In genomic region chr13:101473458-101473857, GRCh38 we compare ENCODE assay signal across 15 cellular contexts. TPM values are rescaled to one million over a fixed set of nuclear protein-coding genes. Genes with fewer than 3 reads are reported as not detected.
DNase-seq lines count a peak whose midpoint lies in the region; ATAC-seq and TF ChIP-seq lines count a peak whose summit lies in the region.
"Had no signal": no experiment of that assay in that cellular context is flagged by ENCODE, and none has a peak within 500 bp of the region (broad histone marks: within the 10 kb centered on the region; RNA-seq: fewer than 3 reads in every experiment).

No MANE protein-coding gene starts in this region.

- H3K9me2 ChIP-seq in PC-9 (ENCODE audit: insufficient read depth) = no peaks in the 10 kb centered on the region

- TF ChIP-seq CTCF in MCF 10A (IDR thresholded peaks at IDR 0.05; ENCODE audit: unreplicated experiment) (no peak), breast epithelium (IDR thresholded peaks at IDR 0.05) (no peak), brain microvascular endothelial cell (IDR thresholded peaks at IDR 0.05; ENCODE audit: low read depth, low read length, missing control alignments) (no peak), upper lobe of left lung (IDR thresholded peaks at IDR 0.05) (no peak), PC-9 (conservative IDR thresholded peaks at IDR 0.05) (no peak)

- H3K27me3 ChIP-seq in breast epithelium (no peaks in the 10 kb centered on the region), brain microvascular endothelial cell (replicated peaks) (no peaks in the 10 kb centered on the region), right cardiac atrium (ENCODE audit: control insufficient read depth, insufficient read depth) (no peaks in the 10 kb centered on the region), upper lobe of left lung (no peaks in the 10 kb centered on the region), PC-9 (ENCODE audit: insufficient read depth, low read depth) (no peaks in the 10 kb centered on the region)

- DNase-seq in MCF 10A (ENCODE audit: unreplicated experiment) = peak; percentile 73
- DNase-seq in breast epithelium (ENCODE audit: low spot score in 2 of 2) = no peak
- peak; percentile 84 for DNase-seq in brain microvascular endothelial cell
- DNase-seq in right cardiac atrium = peak; percentile 47 to 84 (median 64)
- DNase-seq in upper lobe of left lung = no peak
- no peak for DNase-seq in cerebellar nuclear complex (lab: John Stamatoyannopoulos, UW)
- DNase-seq in activated CD4-positive, alpha-beta T cell treated with anti-CD3 and anti-CD28 coated beads, Interleukin-2, amount 50 U/mL, for 1 hour = no peak
- no peak for DNase-seq in PC-9
- DNase-seq: activated naive CD8-positive, alpha-beta T cell treated with anti-CD3 and anti-CD28 coated beads, Interleukin-2, amount 10 ng/mL, durations not matched to agents 7 days and 5 days; effector memory CD4-positive, alpha-beta T cell; NCI-H187 treated with DMSO at 0.1 percent for 48 hours; T1000 had no signal

- H3K79me2 ChIP-seq in PC-9 (ENCODE audit: low read depth) = peaks cover 17% of the 10 kb centered on the region; the same call in 1 of the 2 replicates

- POLR2A ChIA-PET in MCF 10A (lab: Yijun Ruan, JAX) = interaction anchor here (1.6 kb wide), 1 partner anchor 16 kb away, joined by 4 read pairs; no protein-coding TSS in a partner anchor
- POLR2A ChIA-PET in PC-9 (lab: Charles Lee; ENCODE audit: unreplicated experiment) = no interaction called here

- no TSS peak for BruUV-seq in MCF 10A (replicated peaks; lab: Mats Ljungman, UMichigan)
- no TSS peak for BruUV-seq in PC-9 (replicated peaks; lab: Mats Ljungman, UMichigan)

- CTCF ChIA-PET in MCF 10A (lab: Yijun Ruan, JAX) (interaction anchor here (0.7 to 3.0 kb wide), 9 partner anchors 11 to 930 kb away, joined by 3 to 46 read pairs (median 3); no protein-coding TSS in a partner anchor), PC-9 (lab: Charles Lee) (no interaction called here)

- no peaks in the 10 kb centered on the region for H3K27me3 Mint-ChIP-seq in MCF 10A (ENCODE audit: insufficient read depth, unreplicated experiment)

- in situ Hi-C loops in brain microvascular endothelial cell (cut with HindIII; ENCODE audit: low pct_ligation_motif_present, low sequenced_read_pairs) = no loop called here

- intact Hi-C loops in MCF 10A (cut with micrococcal nuclease) = loop anchor here (5.0 to 10.0 kb wide), 2 partner anchors 56 to 169 kb away; partner anchors contain the start of gene NALCN
- intact Hi-C loops in breast epithelium (cut with DNase I; ENCODE audit: low total_unique reads) = no loop called here
- intact Hi-C loops in right cardiac atrium (cut with DNase I) = no loop called here
- intact Hi-C loops in PC-9 (cut with micrococcal nuclease; ENCODE audit: unreplicated experiment) = no loop called here

- peak overlapping the region; percentile 63 for H3K27ac Mint-ChIP-seq in MCF 10A (ENCODE audit: low read depth, unreplicated experiment)
- H3K27ac Mint-ChIP-seq: activated naive CD8-positive, alpha-beta T cell treated with anti-CD3 and anti-CD28 coated beads, Interleukin-2, amount 10 ng/mL, durations not matched to agents 7 days and 5 days had no signal

- H3K27ac ChIP-seq in breast epithelium (peak overlapping the region in 1 of 2 donors; percentile 56), brain microvascular endothelial cell (peak overlapping the region; percentile 44), right cardiac atrium (ENCODE audit: low read length) (no peak overlapping the region), upper lobe of left lung (no peak overlapping the region), PC-9 (no peak overlapping the region)
- H3K27ac ChIP-seq: 22Rv1 had no signal

- H4K20me1 ChIP-seq in PC-9 (ENCODE audit: insufficient read depth) = no peaks in the 10 kb centered on the region

- TF ChIP-seq POLR2A in breast epithelium (IDR thresholded peaks at IDR 0.05) (no peak), upper lobe of left lung (IDR thresholded peaks at IDR 0.05) (no peak)

- H3K4me3 ChIP-seq in breast epithelium (no peak overlapping the region), brain microvascular endothelial cell (ENCODE audit: low read depth, low read length) (no peak overlapping the region), right cardiac atrium (ENCODE audit: low read length) (no peak overlapping the region), upper lobe of left lung (no peak overlapping the region), PC-9 (no peak overlapping the region)
- H3K4me3 ChIP-seq: thoracic aorta had no signal

- H3K36me3 ChIP-seq in breast epithelium (no peaks in the 10 kb centered on the region), brain microvascular endothelial cell (replicated peaks) (no peaks in the 10 kb centered on the region), upper lobe of left lung (no peaks in the 10 kb centered on the region), PC-9 (ENCODE audit: low read depth) (peaks cover 19% of the 10 kb centered on the region; the same call in 1 of the 2 replicates)
- H3K36me3 ChIP-seq: thoracic aorta had no signal

- no peak overlapping the region for H3K4me3 Mint-ChIP-seq in MCF 10A (ENCODE audit: unreplicated experiment)
- H3K4me3 Mint-ChIP-seq: activated naive CD8-positive, alpha-beta T cell treated with anti-CD3 and anti-CD28 coated beads, Interleukin-2, amount 10 ng/mL, durations not matched to agents 7 days and 5 days had no signal

- ATAC-seq in right cardiac atrium (peak; percentile 74 to 85), upper lobe of left lung (ENCODE audit: low FRiP score in 2 of 2) (peak; percentile 19 to 80)

- H2AFZ ChIP-seq in PC-9 = no peak overlapping the region

- no peak overlapping the region for H3K4me2 ChIP-seq in PC-9

- H3K4me1 ChIP-seq in breast epithelium (peaks cover 0 to 4% of the 10 kb centered on the region in 2 donors), right cardiac atrium (ENCODE audit: control insufficient read depth, insufficient read depth, low read length) (peaks cover 14% of the 10 kb centered on the region), upper lobe of left lung (no peaks in the 10 kb centered on the region), PC-9 (replicated peaks; ENCODE audit: insufficient read depth) (no peaks in the 10 kb centered on the region)

- H3K9me3 Mint-ChIP-seq in MCF 10A (ENCODE audit: unreplicated experiment) = no peaks in the 10 kb centered on the region
- H3K9me3 Mint-ChIP-seq: activated naive CD8-positive, alpha-beta T cell treated with anti-CD3 and anti-CD28 coated beads, Interleukin-2, amount 10 ng/mL, durations not matched to agents 7 days and 5 days had no signal

- peaks cover 19% of the 10 kb centered on the region for H3K4me1 Mint-ChIP-seq in MCF 10A (ENCODE audit: insufficient read depth, unreplicated experiment)
- H3K4me1 Mint-ChIP-seq: activated naive CD8-positive, alpha-beta T cell treated with anti-CD3 and anti-CD28 coated beads, Interleukin-2, amount 10 ng/mL, durations not matched to agents 7 days and 5 days had no signal

- no peaks in the 10 kb centered on the region for H3K36me3 Mint-ChIP-seq in MCF 10A (ENCODE audit: insufficient read depth, unreplicated experiment)
- H3K36me3 Mint-ChIP-seq: activated naive CD8-positive, alpha-beta T cell treated with anti-CD3 and anti-CD28 coated beads, Interleukin-2, amount 10 ng/mL, durations not matched to agents 7 days and 5 days had no signal

- H3F3A ChIP-seq in PC-9 (ENCODE audit: insufficient read depth, low read depth) = no peaks in the 10 kb centered on the region; the same call in 1 of the 2 replicates

- no peaks in the 10 kb centered on the region for H3K9me3 ChIP-seq in breast epithelium
- no peaks in the 10 kb centered on the region for H3K9me3 ChIP-seq in right cardiac atrium (ENCODE audit: control insufficient read depth, low read length)
- H3K9me3 ChIP-seq in upper lobe of left lung = no peaks in the 10 kb centered on the region
- H3K9me3 ChIP-seq in PC-9 (ENCODE audit: insufficient read depth, low read depth) = 0 out of 2 replicates have a peak, but pooled peaks cover 14% of the 10 kb centered on the region
- H3K9me3 ChIP-seq: thoracic aorta had no signal

- no peak for TF ChIP-seq EP300 in upper lobe of left lung (IDR thresholded peaks at IDR 0.05)

- 63% methylated on average over 2 of the region's 2 CpGs for WGBS in right cardiac atrium
- WGBS in upper lobe of left lung, 2 donors = 65 to 82% methylated on average over 2 of the region's 2 CpGs

RNA-seq across cellular contexts. Expression of gene ITGBL1, which starts 21.0 kb away (rescaled TPM):
- total RNA-seq in MCF 10A (2022) (0.17 TPM in 1 of 2 replicates, not detected in the other), breast epithelium (10 to 100 TPM in 2 of 3 donors, 1 to 10 TPM in 1; 8.2 to 62.5 (median 18.6) TPM), right cardiac atrium (10 to 100 TPM in 1 of 4 donors, 1 to 10 TPM in 3; 6.9 to 11.2 (median 7.6) TPM), upper lobe of left lung (10 to 100 TPM in 5 of 6 donors, 1 to 10 TPM in 1; 5.2 to 51.9 (median 21.9) TPM), PC-9 (2021) (52.5 and 62.8 TPM in 2 replicates)
- 5.8 TPM for polyA plus RNA-seq in right cardiac atrium
- total RNA-seq: activated naive CD8-positive, alpha-beta T cell treated with anti-CD3 and anti-CD28 coated beads, Interleukin-2, amount 10 ng/mL, durations not matched to agents 7 days and 5 days; mononuclear cell had no signal

RNA-seq across cellular contexts. Expression of gene NALCN, which starts 57.1 kb away (rescaled TPM):
- 8.5 and 10.4 TPM in 2 replicates for total RNA-seq in MCF 10A (2022)
- 10 to 100 TPM in 1 of 3 donors, 1 to 10 TPM in 1, under 1 TPM in 1; 0.80 to 12.1 (median 1.6) TPM for total RNA-seq in breast epithelium
- 10 to 100 TPM; 12.8 to 17.0 (median 14.9) TPM for total RNA-seq in right cardiac atrium
- 5.2 TPM for polyA plus RNA-seq in right cardiac atrium
- total RNA-seq in upper lobe of left lung = 1 to 10 TPM in 3 of 6 donors, under 1 TPM in 3; under 0.01 to 1.8 (median 1.1) TPM
- 7.7 and 8.8 TPM in 2 replicates for total RNA-seq in PC-9 (2021)
- total RNA-seq: activated naive CD8-positive, alpha-beta T cell treated with anti-CD3 and anti-CD28 coated beads, Interleukin-2, amount 10 ng/mL, durations not matched to agents 7 days and 5 days; mononuclear cell had no signal

Comparison
In these comparisons a context has a peak if more than half of its experiments do, and no peak if none do; other contexts are left out.
1. DNase-seq: peak in MCF 10A (single experiment), brain microvascular endothelial cell (single experiment) and right cardiac atrium (3 of 3); none in breast epithelium (0 of 2), upper lobe of left lung (0 of 2), cerebellar nuclear complex (0 of 2), activated CD4-positive, alpha-beta T cell treated with anti-CD3 and anti-CD28 coated beads, Interleukin-2, amount 50 U/mL, for 1 hour (single experiment) and PC-9 (0 of 2).